ENCODE assay signal across 8 cellular contexts in the genomic region with DNA sequence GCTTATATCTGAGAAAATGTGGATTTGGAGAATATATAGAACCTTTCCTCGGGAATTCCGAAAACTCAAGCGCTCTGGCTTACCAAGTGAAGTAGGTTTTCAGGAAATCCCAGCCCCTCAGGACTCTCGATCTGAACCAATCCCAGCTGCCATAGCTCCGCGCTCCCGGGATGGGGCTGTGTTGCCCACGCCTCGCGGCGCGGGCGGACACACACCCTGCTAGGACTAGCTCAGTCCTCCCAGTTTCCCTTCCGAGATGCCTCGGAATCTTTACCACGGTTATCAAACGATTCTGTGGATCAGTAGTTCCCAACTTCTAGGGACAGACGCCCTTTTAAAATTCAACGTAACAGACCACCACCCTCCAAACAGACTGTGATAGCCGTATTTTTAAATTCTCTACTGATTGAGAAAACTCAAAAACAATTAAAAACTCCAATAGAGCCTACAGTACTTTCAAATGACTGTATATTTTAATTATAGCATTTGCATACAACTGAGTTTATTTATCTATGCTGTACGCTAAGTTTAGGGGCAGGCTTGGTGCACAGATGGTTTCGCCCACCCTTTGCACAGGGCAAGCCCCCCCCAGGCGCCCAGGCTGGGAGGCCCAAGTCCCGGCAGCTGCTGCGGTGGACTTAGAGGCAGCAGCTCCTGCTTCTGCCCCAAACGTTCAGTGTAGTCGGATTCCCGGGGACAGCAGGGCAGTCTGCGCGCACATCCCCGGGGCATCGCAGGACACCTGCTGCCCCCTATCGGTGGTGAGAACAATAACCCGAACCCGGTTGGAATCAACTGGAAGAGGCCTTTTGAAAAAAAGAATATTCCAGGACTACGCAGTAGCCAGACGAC. TPM values are rescaled to one million over a fixed set of nuclear protein-coding genes. Genes with fewer than 3 reads are reported as not detected.
DNase-seq lines count a peak whose midpoint lies in the region; ATAC-seq, FAIRE-seq and TF ChIP-seq lines count a peak whose summit lies in the region.

No MANE protein-coding gene starts in this region.

- peak overlapping the region; percentile 40 for H3K4me3 ChIP-seq in epithelial cell of esophagus (ENCODE audit: low read length)

- no peaks in the 10 kb centered on the region for H3K36me3 Mint-ChIP-seq in CD14-positive monocyte

- peak; percentile 85 for TF ChIP-seq CTCF in CD14-positive monocyte (IDR thresholded peaks at IDR 0.05)
- peak; percentile 87 for TF ChIP-seq CTCF in epithelial cell of esophagus (IDR thresholded peaks at IDR 0.05; ENCODE audit: insufficient read depth, low read depth, low read length, missing control alignments)

- peaks cover 0 to 3% (median 0%) of the 10 kb centered on the region in 7 donors for H3K9me3 Mint-ChIP-seq in CD14-positive monocyte

- H3K27me3 Mint-ChIP-seq in CD14-positive monocyte (ENCODE audit: low read depth in 3 of 3), result peaks cover 25 to 33% (median 26%) of the 10 kb centered on the region in 3 donors

- peak; percentile 88 for FAIRE-seq in GM19239 (lab: Jason Lieb, UNC)

- H3K27ac Mint-ChIP-seq in CD14-positive monocyte, result peak overlapping the region in 1 of 7 donors; percentile 68

- peak; percentile 52 for ATAC-seq in HG03342 (IDR thresholded peaks at IDR 0.05; ENCODE audit: unreplicated experiment)

- DNase-seq in CD14-positive monocyte (ENCODE audit: low spot score) (peak; percentile 51), GM19239 (ENCODE audit: insufficient read length, low spot score) (peak; percentile 65), NCI-H82 treated with DMSO at 0.1 percent for 48 hours (lab: John Stamatoyannopoulos, UW; ENCODE audit: unreplicated experiment) (peak; percentile 90), activated T-cell treated with anti-CD3 and anti-CD28 coated beads for 1 hour (ENCODE audit: low read depth) (peak; percentile 42), epithelial cell of esophagus (ENCODE audit: low read depth) (peak; percentile 82), midbrain (lab: John Stamatoyannopoulos, UW) (peak; percentile 90)
- DNase-seq in stimulated activated CD8-positive, alpha-beta memory T cell treated with anti-CD3 and anti-CD28 coated beads, Interleukin-4, amount 100 ng/mL, for 24 hours (ENCODE audit: low read depth), result peak; percentile 22

- intact Hi-C loops in CD14-positive monocyte (cut with micrococcal nuclease), result loop anchor here (5.0 to 10.0 kb wide), 3 partner anchors 98 to 195 kb away; no protein-coding TSS in a partner anchor

- peaks cover 34% of the 10 kb centered on the region for H3K4me1 Mint-ChIP-seq in CD14-positive monocyte

- peak overlapping the region; percentile 42 to 92 for H3K4me3 Mint-ChIP-seq in CD14-positive monocyte

RNA-seq across cellular contexts. Expression of a gene that starts 52.3 kb away (rescaled TPM):
- not detected for polyA plus RNA-seq in CD14-positive monocyte

Comparison
In these comparisons a context has a peak if more than half of its experiments do, and no peak if none do; other contexts are left out.
1. Peak in every context shown above with its lines: DNase-seq, ATAC-seq and H3K4me3 ChIP-seq.
2. DNase-seq: peak in every context shown above with its lines; median percentile 90 in NCI-H82 treated with DMSO at 0.1 percent for 48 hours; 90 in midbrain; 82 in epithelial cell of esophagus; 65 in GM19239; 51 in CD14-positive monocyte; 42 in activated T-cell treated with anti-CD3 and anti-CD28 coated beads for 1 hour; 22 in stimulated activated CD8-positive, alpha-beta memory T cell treated with anti-CD3 and anti-CD28 coated beads, Interleukin-4, amount 100 ng/mL, for 24 hours.